In the genomic region with DNA sequence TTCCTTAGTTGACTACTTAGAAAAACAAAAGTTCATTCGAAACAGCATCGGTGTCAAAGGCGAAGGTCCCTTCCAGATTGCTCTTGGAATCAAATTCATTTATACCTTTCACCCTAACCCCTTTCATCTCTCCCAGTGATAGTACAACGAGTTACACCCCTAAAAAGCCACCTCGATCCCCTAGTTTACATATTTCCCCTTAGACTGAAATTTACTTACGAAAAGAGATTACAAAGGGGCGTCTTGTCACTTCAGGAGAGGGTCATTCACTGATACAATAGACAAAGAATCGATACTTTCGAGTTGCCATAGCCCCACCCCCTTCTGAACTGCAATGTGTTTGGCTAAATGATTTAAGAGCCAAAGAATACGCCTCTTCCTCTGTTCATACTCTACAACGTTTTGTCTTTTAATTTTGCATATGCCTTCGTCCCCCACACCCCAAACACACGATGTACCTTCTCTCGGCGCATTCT, we compare ENCODE assay signal across 8 cellular contexts.
DNase-seq lines count a peak whose midpoint lies in the region; ATAC-seq, FAIRE-seq and TF ChIP-seq lines count a peak whose summit lies in the region.

No MANE protein-coding gene starts in this region.

- H3K36me3 Mint-ChIP-seq in activated naive CD4-positive, alpha-beta T cell treated with anti-CD3 and anti-CD28 coated beads, Interleukin-2, amount 50 U/mL, for 72 hours: peaks cover 0 to 15% of the 10 kb centered on the region in 2 donors

- H3K27me3 ChIP-seq in DND-41 (ENCODE audit: insufficient read depth, low read length, poor library complexity) (no peaks in the 10 kb centered on the region), right lobe of liver (peaks cover 5 to 42% of the 10 kb centered on the region in 2 donors)

- peak; percentile 30 for DNase-seq in DND-41
- no peak for DNase-seq in activated naive CD4-positive, alpha-beta T cell treated with anti-CD3 and anti-CD28 coated beads, Interleukin-2, amount 50 U/mL, for 72 hours (ENCODE audit: low spot score in 2 of 2)
- no peak for DNase-seq in right lobe of liver
- DNase-seq in cortex of kidney (lab: John Stamatoyannopoulos, UW): no peak
- no peak for DNase-seq in NCI-H1048 (lab: John Stamatoyannopoulos, UW)
- DNase-seq in urothelium cell line (ENCODE audit: low spot score): no peak

- no peak for TF ChIP-seq POLR2A in right lobe of liver (IDR thresholded peaks at IDR 0.05)

- H3K9me3 ChIP-seq in DND-41 (ENCODE audit: insufficient read depth, low read length, severe bottlenecking) (no peaks in the 10 kb centered on the region), right lobe of liver (no peaks in the 10 kb centered on the region)

- no peaks in the 10 kb centered on the region for H3K9me3 Mint-ChIP-seq in activated naive CD4-positive, alpha-beta T cell treated with anti-CD3 and anti-CD28 coated beads, Interleukin-2, amount 50 U/mL, for 72 hours

- H3K36me3 ChIP-seq in DND-41 (ENCODE audit: insufficient read depth, low read length): peaks cover 23% of the 10 kb centered on the region
- no peaks in the 10 kb centered on the region for H3K36me3 ChIP-seq in right lobe of liver

- H3K4me2 ChIP-seq in DND-41 (ENCODE audit: insufficient read depth, low read length): peak overlapping the region; percentile 79

- no peaks in the 10 kb centered on the region for H4K20me1 ChIP-seq in DND-41 (ENCODE audit: insufficient read depth, low read length)

- H2AFZ ChIP-seq in DND-41 (ENCODE audit: low read depth, low read length): peak overlapping the region; percentile 84

- peaks cover 48% of the 10 kb centered on the region for H3K4me1 ChIP-seq in DND-41 (ENCODE audit: insufficient read depth, low read length)
- H3K4me1 ChIP-seq in right lobe of liver: no peaks in the 10 kb centered on the region

- FAIRE-seq in urothelium cell line (lab: Jason Lieb, UNC): no peak

- H3K27ac ChIP-seq in DND-41 (ENCODE audit: low read length): peak overlapping the region; percentile 92
- H3K27ac ChIP-seq in right lobe of liver: peak overlapping the region in 1 of 3 donors; percentile 11

- WGBS in right lobe of liver (ENCODE audit: insufficient coverage, low coverage, low lambda C conversion rate, missing lambda C conversion rate): 22% methylated on average over 15 of the region's 15 CpGs

- H3K27ac Mint-ChIP-seq in activated naive CD4-positive, alpha-beta T cell treated with anti-CD3 and anti-CD28 coated beads, Interleukin-2, amount 50 U/mL, for 72 hours: peak overlapping the region; percentile 32 to 61

- peak overlapping the region; percentile 95 for H3K9ac ChIP-seq in DND-41 (ENCODE audit: low read depth, low read length)

- ATAC-seq in DND-41 (ENCODE audit: insufficient read depth, low read depth) (no peak), HG03439 (IDR thresholded peaks at IDR 0.05; ENCODE audit: unreplicated experiment) (peak; percentile 45), right lobe of liver (no peak), HG03175 (IDR thresholded peaks at IDR 0.05; ENCODE audit: unreplicated experiment) (no peak)
- no peak for ATAC-seq in activated naive CD4-positive, alpha-beta T cell treated with anti-CD3 and anti-CD28 coated beads, Interleukin-2, amount 50 U/mL, for 72 hours

- TF ChIP-seq CTCF in DND-41 (IDR thresholded peaks at IDR 0.05; ENCODE audit: borderline replicate concordance, extremely low read depth, low read length, poor library complexity, severe bottlenecking): no peak
- no peak for TF ChIP-seq CTCF in right lobe of liver (IDR thresholded peaks at IDR 0.05)

- peaks cover 28% of the 10 kb centered on the region for H3K79me2 ChIP-seq in DND-41 (ENCODE audit: insufficient read depth, low read length)

- H3K4me3 ChIP-seq in DND-41 (ENCODE audit: low read depth in 1 of 2, low read length in 2 of 2) (peak overlapping the region; percentile 49 to 88; a peak in 3 of 4 replicates), right lobe of liver (peak overlapping the region; percentile 29 to 40 (median 34))

- intact Hi-C loops in right lobe of liver (cut with DNase I): no loop called here
